In genomic region chr6:162244031-162244430, GRCh38 we compare ENCODE assay signal across 21 cellular contexts.
DNase-seq lines count a peak whose midpoint lies in the region; ATAC-seq lines count a peak whose summit lies in the region.
"Had no signal": no experiment of that assay in that cellular context is flagged by ENCODE, and none has a peak within 500 bp of the region (broad histone marks: within the 10 kb centered on the region; RNA-seq: fewer than 3 reads in every experiment).

No MANE protein-coding gene starts in this region.

- DNase-seq in glomerular visceral epithelial cell (ENCODE audit: extremely low spot score) (peak; percentile 12), kidney tubule cell (ENCODE audit: low spot score) (peak; percentile 65), dedifferentiated amniotic fluid mesenchymal stem cell (ENCODE audit: extremely low spot score) (no peak), islet precursor cell (no peak)
- DNase-seq: 8988T; ACHN; BE2C; C1 segment of cervical spinal cord; CD4-positive, alpha-beta memory T cell; CD4-positive, CD25-positive, alpha-beta regulatory T cell; CD8-positive, alpha-beta memory T cell; COR-L47; DMS 273 treated with DMSO at 0.1 percent for 48 hours; DMS153; DMS53; DMS79; DND-41; EL; GDM1 had no signal

- ATAC-seq in HG03039 (IDR thresholded peaks at IDR 0.05; ENCODE audit: unreplicated experiment): no peak
- ATAC-seq: GM12878 had no signal

Comparison
In these comparisons a context has a peak if more than half of its experiments do, and no peak if none do; other contexts are left out.
1. DNase-seq: peak in glomerular visceral epithelial cell (single experiment) and kidney tubule cell (single experiment); none in dedifferentiated amniotic fluid mesenchymal stem cell (single experiment) and islet precursor cell (single experiment).